Comparison of ENCODE assay signal across 8 cellular contexts in the genomic region with DNA sequence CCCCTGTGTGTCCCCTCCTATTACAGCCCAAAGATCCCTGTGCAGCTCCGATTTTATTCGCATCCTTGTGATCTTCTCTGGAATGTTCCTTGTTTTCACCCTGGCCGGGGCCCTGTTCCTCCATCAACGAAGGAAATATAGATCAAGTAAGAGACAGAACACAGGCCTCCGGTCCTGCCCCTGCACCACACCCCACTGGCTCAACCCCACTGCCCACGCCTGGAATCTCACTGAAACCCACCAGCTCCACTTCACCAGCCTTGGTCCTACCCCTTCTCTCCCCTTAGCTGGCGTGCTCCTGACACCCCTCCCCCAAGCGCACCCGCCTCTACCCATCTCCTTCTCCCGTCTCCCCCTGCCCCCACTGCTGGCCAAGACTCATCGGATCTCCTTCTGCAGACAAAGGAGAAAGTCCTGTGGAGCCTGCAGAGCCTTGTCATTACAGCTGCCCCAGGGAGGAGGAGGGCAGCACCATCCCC. TPM values are rescaled to one million over a fixed set of nuclear protein-coding genes. Genes with fewer than 3 reads are reported as not detected.
DNase-seq lines count a peak whose midpoint lies in the region; ATAC-seq, FAIRE-seq and TF ChIP-seq lines count a peak whose summit lies in the region.

No MANE protein-coding gene starts in this region.

- ATAC-seq in T-helper 17 cell (no peak), pancreas (peak in 3 of 4 donors; percentile 5 to 14 (median 5)), HG03378 (IDR thresholded peaks at IDR 0.05; ENCODE audit: unreplicated experiment) (no peak)

- H3K27me3 Mint-ChIP-seq in T-helper 17 cell, result no peaks in the 10 kb centered on the region

- H3K9me3 ChIP-seq in T-helper 17 cell (ENCODE audit: control insufficient read depth, low read length, poor library complexity, severe bottlenecking) (no peaks in the 10 kb centered on the region), pancreas (no peaks in the 10 kb centered on the region)

- peaks cover 57% of the 10 kb centered on the region for H3K4me1 Mint-ChIP-seq in T-helper 17 cell

- peaks cover 12% of the 10 kb centered on the region for H3K36me3 Mint-ChIP-seq in T-helper 17 cell (ENCODE audit: low read depth)

- no peak for FAIRE-seq in pancreas (lab: Jason Lieb, UNC)

- DNase-seq in GM06990 (ENCODE audit: extremely low read depth, insufficient read length) (no peak), T-helper 17 cell (no peak), fibroblast of mammary gland (ENCODE audit: low read depth) (no peak), pancreas (no peak), iPS-NIHi7 (ENCODE audit: extremely low spot score) (no peak), kidney glomerular epithelial cell (lab: John Stamatoyannopoulos, UW) (no peak), cerebellum (ENCODE audit: low spot score) (no peak)

- H3K4me3 ChIP-seq in GM06990 (replicated peaks; ENCODE audit: low read depth, low read length), result peak overlapping the region; percentile 74
- peak overlapping the region; percentile 65 for H3K4me3 ChIP-seq in fibroblast of mammary gland (ENCODE audit: control insufficient read depth, low read depth, low read length)
- peak overlapping the region; percentile 54 to 70 (median 60) for H3K4me3 ChIP-seq in pancreas

- 16 to 24% methylated on average over 11 of the region's 11 CpGs for WGBS in pancreas, 2 donors

- H3K27me3 ChIP-seq in GM06990 (replicated peaks; ENCODE audit: control insufficient read depth, insufficient read depth, low read length), result no peaks in the 10 kb centered on the region
- H3K27me3 ChIP-seq in pancreas, result no peaks in the 10 kb centered on the region

- H3K27ac ChIP-seq in pancreas, result peak overlapping the region in 3 of 4 donors; percentile 93 to 97 (median 95)

- intact Hi-C loops in pancreas (cut with DNase I), result loop anchor here in 1 of 3 donors (10.0 kb wide), 1 partner anchor 126 kb away; no protein-coding TSS in a partner anchor

- peaks cover 22% of the 10 kb centered on the region for H3K36me3 ChIP-seq in GM06990 (ENCODE audit: control insufficient read depth, insufficient read depth, low read length)
- H3K36me3 ChIP-seq in pancreas, result peaks cover 0 to 13% (median 6%) of the 10 kb centered on the region in 3 donors

- H3K4me3 Mint-ChIP-seq in T-helper 17 cell, result peak overlapping the region; percentile 99

- TF ChIP-seq CTCF in GM06990 (IDR thresholded peaks at IDR 0.05; ENCODE audit: insufficient read depth, low read length, poor library complexity, severe bottlenecking) (no peak), fibroblast of mammary gland (conservative IDR thresholded peaks at IDR 0.05; ENCODE audit: control insufficient read depth, insufficient read depth, low read depth, low read length) (no peak), pancreas (IDR thresholded peaks at IDR 0.05) (no peak)

- peak overlapping the region; percentile 100 for H3K27ac Mint-ChIP-seq in T-helper 17 cell

- H3K4me1 ChIP-seq in pancreas, result peaks cover 0 to 12% (median 0%) of the 10 kb centered on the region in 3 donors

RNA-seq across cellular contexts. Expression of gene TAPBPL, which starts 0.9 kb away (rescaled TPM):
- total RNA-seq in T-helper 17 cell (10 to 100 TPM; 19.6 to 23.1 TPM), pancreas (10 to 100 TPM in 3 of 6 donors, 1 to 10 TPM in 3; 7.8 to 25.5 (median 12.6) TPM), cerebellum (3.1 TPM)
- 10 to 100 TPM; 15.9 to 17.7 TPM for polyA plus RNA-seq in pancreas

RNA-seq across cellular contexts. Expression of gene CD27, which starts 6.2 kb away (rescaled TPM):
- 10 to 100 TPM; 66.7 to 76.1 TPM for total RNA-seq in T-helper 17 cell
- total RNA-seq in pancreas, result under 1 TPM in 4 of 6 donors, not detected in 2; 0.21 to 0.81 (median 0.30) TPM
- polyA plus RNA-seq in pancreas, result under 1 TPM; 0.14 to 0.30 TPM
- not detected for total RNA-seq in cerebellum

RNA-seq across cellular contexts. Expression of gene VAMP1, which starts 19.6 kb away (rescaled TPM):
- total RNA-seq in T-helper 17 cell (10 to 100 TPM; 33.1 to 38.5 TPM), pancreas (1 to 10 TPM; 1.7 to 4.1 (median 2.3) TPM), cerebellum (10.5 TPM)
- 1 to 10 TPM; 3.2 to 7.5 TPM for polyA plus RNA-seq in pancreas

RNA-seq across cellular contexts. Expression of gene MRPL51, which starts 42.2 kb away (rescaled TPM):
- total RNA-seq in T-helper 17 cell (10 to 100 TPM; 36.6 to 42.2 TPM), pancreas (10 to 100 TPM; 66.3 to 79.7 (median 69.9) TPM), cerebellum (22.6 TPM)
- polyA plus RNA-seq in pancreas, result 10 to 100 TPM; 30.6 to 64.7 TPM

RNA-seq across cellular contexts. Expression of gene NCAPD2, which starts 43.0 kb away (rescaled TPM):
- total RNA-seq in T-helper 17 cell (10 to 100 TPM; 16.9 to 24.3 TPM), pancreas (10 to 100 TPM in 3 of 6 donors, 1 to 10 TPM in 3; 7.6 to 16.2 (median 10.0) TPM), cerebellum (22.3 TPM)
- polyA plus RNA-seq in pancreas, result 1 to 10 TPM; 5.6 to 6.5 TPM

Comparison
In these comparisons a context has a peak if more than half of its experiments do, and no peak if none do; other contexts are left out.
1. ATAC-seq: peak in pancreas (3 of 4); none in T-helper 17 cell (single experiment) and HG03378 (single experiment).
2. RNA of gene CD27, which starts 6.2 kb away (total RNA-seq): 66.7 to 76.1 TPM in T-helper 17 cell; 0.21 to 0.81 TPM in pancreas and not detected in cerebellum (single experiment); every median in the first group is over 10 times any median in the second.
3. Peak in every context shown above with its lines, with median percentiles within 50 percentile points of each other: H3K4me3 ChIP-seq.